23 cellular contexts compared by ENCODE assay signal in the genomic region with DNA sequence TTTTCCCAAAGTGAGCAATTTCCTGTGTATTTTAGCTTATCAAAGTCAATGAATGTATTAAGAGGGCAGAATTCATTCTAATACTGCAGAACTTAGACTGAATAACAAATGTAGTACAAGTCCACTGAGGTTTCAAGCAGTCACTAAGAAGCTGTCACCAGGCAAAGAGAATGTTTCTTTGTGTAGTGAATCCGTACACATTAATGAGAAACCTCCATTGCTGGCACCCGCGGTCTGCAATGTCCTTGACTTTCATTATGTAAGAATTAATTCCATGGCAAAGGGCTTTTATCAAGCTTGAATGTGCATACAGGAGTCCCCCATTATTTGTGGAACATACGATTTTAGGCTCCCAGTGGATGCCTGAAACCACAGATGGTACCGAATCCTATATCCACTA.
"Had no signal": no experiment of that assay in that cellular context is flagged by ENCODE, and none has a peak within 500 bp of the region (broad histone marks: within the 10 kb centered on the region; RNA-seq: fewer than 3 reads in every experiment).

No MANE protein-coding gene starts in this region.

- H3K9me3 ChIP-seq: gastrocnemius medialis, right atrium auricular region, tibial nerve had no signal

- ATAC-seq: activated CD8-positive, alpha-beta T cell treated with anti-CD3 and anti-CD28 coated beads for 36 hours; gastrocnemius medialis; heart right ventricle had no signal

- H3K27ac Mint-ChIP-seq: activated CD4-positive, alpha-beta T cell treated with anti-CD3 and anti-CD28 coated beads, Interleukin-2, amount 10 ng/mL, durations not matched to agents 24 days and 14 days; activated CD8-positive, alpha-beta T cell treated with anti-CD3 and anti-CD28 coated beads for 36 hours; activated naive CD4-positive, alpha-beta T cell treated with anti-CD3 and anti-CD28 coated beads for 36 hours; activated T-cell treated with anti-CD3 and anti-CD28 coated beads, Interleukin-2, amount 50 U/mL, for 24 hours; activated T-helper 2 cell treated with anti-CD3 and anti-CD28 coated beads, Interferon-gamma antibody, Interleukin-2, Interleukin-4, amounts not matched to agents 10 μg/mL and 5 μg/mL and 100 μg/mL, durations not matched to agents 14 hours and 24 hours and 36 hours; immature natural killer cell; progenitor cell of endocrine pancreas had no signal

- H3K27me3 ChIP-seq: brain microvascular endothelial cell, gastrocnemius medialis, heart right ventricle, right atrium auricular region, tibial nerve had no signal

- DNase-seq: activated CD4-positive, alpha-beta T cell treated with anti-CD3 and anti-CD28 coated beads, Interleukin-2, amount 10 ng/mL, durations not matched to agents 24 days and 14 days; activated CD4-positive, CD25-positive, alpha-beta regulatory T cell; activated CD8-positive, alpha-beta T cell treated with anti-CD3 and anti-CD28 coated beads for 36 hours; activated naive CD4-positive, alpha-beta T cell treated with anti-CD3 and anti-CD28 coated beads for 36 hours; activated T-cell treated with anti-CD3 and anti-CD28 coated beads, Interleukin-2, amount 50 U/mL, for 24 hours; brain microvascular endothelial cell; central memory CD4-positive, alpha-beta T cell; erythroblast; gastrocnemius medialis; heart right ventricle; immature natural killer cell; kidney glomerular epithelial cell; left ventricle myocardium inferior; mammary epithelial cell; stimulated activated CD4-positive, alpha-beta T cell treated with anti-CD3 and anti-CD28 coated beads, Interleukin-2, amount 100 ng/mL, for 24 hours; stimulated activated naive CD4-positive, alpha-beta T cell treated with Interleukin-2 at 50 U/mL for 16 hours; T-helper 9 cell had no signal

- H3K27ac ChIP-seq: brain microvascular endothelial cell, coronary artery, gastrocnemius medialis, heart right ventricle, left ventricle myocardium inferior, right atrium auricular region, tibial nerve had no signal

- H3K4me1 ChIP-seq: gastrocnemius medialis, heart right ventricle, left ventricle myocardium inferior, right atrium auricular region, tibial nerve had no signal

- H3K4me1 Mint-ChIP-seq: activated CD4-positive, alpha-beta T cell treated with anti-CD3 and anti-CD28 coated beads, Interleukin-2, amount 10 ng/mL, durations not matched to agents 24 days and 14 days; immature natural killer cell had no signal

- H3K4me3 ChIP-seq: coronary artery, gastrocnemius medialis, heart right ventricle, left ventricle myocardium inferior, right atrium auricular region, tibial nerve had no signal

- H3K4me3 Mint-ChIP-seq: activated CD4-positive, alpha-beta T cell treated with anti-CD3 and anti-CD28 coated beads, Interleukin-2, amount 10 ng/mL, durations not matched to agents 24 days and 14 days; activated CD8-positive, alpha-beta T cell treated with anti-CD3 and anti-CD28 coated beads for 36 hours; activated naive CD4-positive, alpha-beta T cell treated with anti-CD3 and anti-CD28 coated beads for 36 hours; activated T-cell treated with anti-CD3 and anti-CD28 coated beads, Interleukin-2, amount 50 U/mL, for 24 hours; immature natural killer cell; neural crest cell had no signal

- H3K27me3 Mint-ChIP-seq: activated CD4-positive, alpha-beta T cell treated with anti-CD3 and anti-CD28 coated beads, Interleukin-2, amount 10 ng/mL, durations not matched to agents 24 days and 14 days; activated CD8-positive, alpha-beta T cell treated with anti-CD3 and anti-CD28 coated beads for 36 hours; activated T-cell treated with anti-CD3 and anti-CD28 coated beads, Interleukin-2, amount 50 U/mL, for 24 hours; progenitor cell of endocrine pancreas had no signal

- H3K36me3 Mint-ChIP-seq: immature natural killer cell had no signal

- H3K36me3 ChIP-seq: brain microvascular endothelial cell, gastrocnemius medialis, heart right ventricle, left ventricle myocardium inferior, right atrium auricular region, tibial nerve had no signal
